In the genomic region with DNA sequence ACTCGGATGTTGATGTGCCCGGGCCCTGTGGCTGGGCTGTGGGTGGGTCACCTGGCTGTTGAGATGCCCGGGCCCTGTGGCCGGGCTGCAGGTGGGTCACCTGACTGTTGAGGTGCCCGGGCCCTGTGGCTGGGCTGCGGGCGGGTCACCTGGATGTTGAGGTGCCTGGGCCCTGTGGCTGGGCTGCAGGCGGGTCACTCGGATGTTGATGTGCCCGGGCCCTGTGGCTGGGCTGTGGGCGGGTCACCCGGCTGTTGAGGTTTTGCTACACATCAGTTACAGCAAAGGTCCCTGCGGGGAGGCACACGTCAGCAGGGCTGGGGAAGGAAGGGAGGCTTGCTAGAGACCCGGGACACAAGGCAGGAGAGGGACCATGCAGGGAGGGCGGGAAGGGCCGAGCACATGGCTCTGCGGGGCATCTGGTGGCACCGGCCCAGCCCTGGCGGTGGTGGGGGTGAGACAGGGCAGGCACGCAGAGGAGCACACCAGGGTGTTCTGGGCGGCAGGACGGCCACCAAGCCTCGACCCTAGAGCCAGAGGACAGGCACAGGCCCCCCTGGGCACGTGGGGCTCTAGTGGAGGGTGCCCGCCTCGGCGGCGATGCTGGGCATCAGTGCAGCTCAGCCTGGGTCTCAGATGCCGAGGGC, we compare ENCODE assay signal across 19 cellular contexts. TPM values are rescaled to one million over a fixed set of nuclear protein-coding genes. Genes with fewer than 3 reads are reported as not detected.
DNase-seq lines count a peak whose midpoint lies in the region; ATAC-seq, FAIRE-seq and TF ChIP-seq lines count a peak whose summit lies in the region.
"Had no signal": no experiment of that assay in that cellular context is flagged by ENCODE, and none has a peak within 500 bp of the region (broad histone marks: within the 10 kb centered on the region; RNA-seq: fewer than 3 reads in every experiment).

No MANE protein-coding gene starts in this region.

- POLR2A ChIA-PET in HEK293 (lab: Yijun Ruan, JAX), result no interaction called here
- POLR2A ChIA-PET in K562 (lab: Yijun Ruan, JAX), result interaction anchor here (0.7 kb wide), 2 partner anchors 17 to 31 kb away, joined by 3 to 4 read pairs; no protein-coding TSS in a partner anchor

- FAIRE-seq in K562 (lab: Jason Lieb, UNC), result no peak

- no peaks in the 10 kb centered on the region for H3K27me3 ChIP-seq in K562 (ENCODE audit: control insufficient read depth in 2 of 2, insufficient read depth in 2 of 2, low read length in 2 of 2)

- no peak for TF ChIP-seq EP300 in K562 (IDR thresholded peaks at IDR 0.05; ENCODE audit: low read length)

- no peak for ATAC-seq in K562
- ATAC-seq in stimulated activated effector memory CD8-positive, alpha-beta T cell treated with anti-CD3 and anti-CD28 coated beads, Interleukin-12 subunit alpha, Interleukin-12 subunit beta, amount 100 ng/mL, for 72 hours, result peak; percentile 21
- ATAC-seq: SK-N-SH treated with all-trans-retinoic acid at 6 μM for 48 hours had no signal

- TF ChIP-seq POLR2A in K562 (conservative IDR thresholded peaks at IDR 0.05), result no peak

- TF ChIP-seq CTCF in GM10266 (IDR thresholded peaks at IDR 0.05; ENCODE audit: control insufficient read depth, insufficient read depth, low read depth, missing control alignments) (no peak), HEK293 (tag by site-specific recombination; IDR thresholded peaks at IDR 0.05) (no peak), K562 (IDR thresholded peaks at IDR 0.05 in 2 of 3, conservative IDR thresholded peaks at IDR 0.05 in 1 of 3; ENCODE audit: insufficient read depth in 2 of 3, low read depth in 1 of 3, low read length in 3 of 3) (no peak)

- no peak overlapping the region; a peak in 1 of 4 replicates for H3K9ac ChIP-seq in K562 (ENCODE audit: insufficient read depth in 1 of 2, low read depth in 2 of 2, low read length in 2 of 2)

- H4K20me1 ChIP-seq in K562 (replicated peaks; ENCODE audit: control insufficient read depth, insufficient read depth, low read length), result no peaks in the 10 kb centered on the region

- H3K36me3 Mint-ChIP-seq in stimulated activated effector memory CD8-positive, alpha-beta T cell treated with anti-CD3 and anti-CD28 coated beads, Interleukin-12 subunit alpha, Interleukin-12 subunit beta, amount 100 ng/mL, for 72 hours, result no peaks in the 10 kb centered on the region
- H3K36me3 Mint-ChIP-seq: IgD-negative memory B cell had no signal

- DNase-seq in GM10266 (ENCODE audit: extremely low spot score) (peak; percentile 10), K562 (ENCODE audit: extremely low read depth in 1 of 4, low spot score in 3 of 4) (no peak), AG08395 (ENCODE audit: low spot score) (no peak), GM19240 (ENCODE audit: insufficient read length, low spot score) (no peak)
- no peak for DNase-seq in stimulated activated effector memory CD8-positive, alpha-beta T cell treated with anti-CD3 and anti-CD28 coated beads, Interleukin-12 subunit alpha, Interleukin-12 subunit beta, amount 100 ng/mL, for 72 hours (ENCODE audit: low spot score in 2 of 2)
- DNase-seq in activated CD8-positive, alpha-beta memory T cell treated with anti-CD3 and anti-CD28 coated beads for 24 hours, result no peak
- DNase-seq: Caco-2; CD4-positive, alpha-beta T cell; NCI-H1105 treated with DMSO at 0.1 percent for 48 hours; NCI-H1694; OCI-M1; SIG-M5; T-helper 1 cell had no signal

- H3K9me1 ChIP-seq in K562 (ENCODE audit: control insufficient read depth, insufficient read depth, low read length), result no peaks in the 10 kb centered on the region

- TF ChIP-seq RAD21 in K562 (CRISPR knock-in tag; conservative IDR thresholded peaks at IDR 0.05 in 1 of 2, IDR thresholded peaks at IDR 0.05 in 1 of 2), result no peak

- H3K79me2 ChIP-seq in K562 (ENCODE audit: control insufficient read depth, insufficient read depth, low read length), result no peaks in the 10 kb centered on the region

- no peak overlapping the region for H3K4me3 ChIP-seq in HEK293 (ENCODE audit: low read depth, low read length)
- H3K4me3 ChIP-seq in K562, result no peak overlapping the region
- H3K4me3 ChIP-seq: HAP-1 had no signal

- H2AFZ ChIP-seq in K562 (ENCODE audit: low read depth, low read length), result no peak overlapping the region

- H3K9me3 ChIP-seq in HEK293 (ENCODE audit: control insufficient read depth, insufficient read depth, low read depth, low read length) (no peaks in the 10 kb centered on the region), K562 (replicated peaks; ENCODE audit: control insufficient read depth, insufficient read depth, low read depth, low read length) (no peaks in the 10 kb centered on the region)
- H3K9me3 ChIP-seq: Caco-2 had no signal

- H3K27ac Mint-ChIP-seq in stimulated activated effector memory CD8-positive, alpha-beta T cell treated with anti-CD3 and anti-CD28 coated beads, Interleukin-12 subunit alpha, Interleukin-12 subunit beta, amount 100 ng/mL, for 72 hours, result no peak overlapping the region
- H3K27ac Mint-ChIP-seq: B cell; CD4-positive, alpha-beta T cell; IgD-negative memory B cell had no signal

- H3K4me3 Mint-ChIP-seq in stimulated activated effector memory CD8-positive, alpha-beta T cell treated with anti-CD3 and anti-CD28 coated beads, Interleukin-12 subunit alpha, Interleukin-12 subunit beta, amount 100 ng/mL, for 72 hours, result no peak overlapping the region
- H3K4me3 Mint-ChIP-seq: B cell; CD4-positive, alpha-beta T cell had no signal

- no peak overlapping the region for H3K4me2 ChIP-seq in K562 (ENCODE audit: insufficient read depth, low read length)

- no peaks in the 10 kb centered on the region for H3K4me1 ChIP-seq in HEK293 (ENCODE audit: control insufficient read depth, insufficient read depth, low read length)
- H3K4me1 ChIP-seq in K562 (replicated peaks in 1 of 2; ENCODE audit: control insufficient read depth in 2 of 2, insufficient read depth in 2 of 2, low read length in 2 of 2), result peaks cover 13 to 44% of the 10 kb centered on the region in 2 experiments; a peak in 4 of 5 replicates
- H3K4me1 ChIP-seq: HAP-1 had no signal

- H3K27ac ChIP-seq in HEK293 (ENCODE audit: extremely low read depth, low read depth, low read length) (no peak overlapping the region), K562 (ENCODE audit: extremely low read depth, low read depth, low read length) (no peak overlapping the region)

- H3K36me3 ChIP-seq in HEK293 (ENCODE audit: control insufficient read depth in 2 of 2, insufficient read depth in 1 of 2, low read length in 2 of 2) (no peaks in the 10 kb centered on the region), K562 (ENCODE audit: control insufficient read depth, insufficient read depth, low read length) (no peaks in the 10 kb centered on the region)
- H3K36me3 ChIP-seq: HAP-1 had no signal

- intact Hi-C loops in K562 (cut with micrococcal nuclease), result no loop called here

- in situ Hi-C loops in K562 (cut with MboI), result no loop called here

- no peaks in the 10 kb centered on the region for H3K9me3 Mint-ChIP-seq in stimulated activated effector memory CD8-positive, alpha-beta T cell treated with anti-CD3 and anti-CD28 coated beads, Interleukin-12 subunit alpha, Interleukin-12 subunit beta, amount 100 ng/mL, for 72 hours
- H3K9me3 Mint-ChIP-seq: CD4-positive, alpha-beta T cell; IgD-negative memory B cell had no signal

- peaks cover 8% of the 10 kb centered on the region for H3K4me1 Mint-ChIP-seq in stimulated activated effector memory CD8-positive, alpha-beta T cell treated with anti-CD3 and anti-CD28 coated beads, Interleukin-12 subunit alpha, Interleukin-12 subunit beta, amount 100 ng/mL, for 72 hours

- WGBS in K562 (ENCODE audit: insufficient coverage, low coverage, missing lambda C conversion rate), result 58% methylated on average over 4 of the region's 30 CpGs

- CTCF ChIA-PET in HEK293 (lab: Yijun Ruan, JAX), result no interaction called here
- CTCF ChIA-PET in K562 (lab: Yijun Ruan, JAX; ENCODE audit: low intra/inter-chr PET ratio), result no interaction called here

- BruUV-seq in K562 (replicated peaks; lab: Mats Ljungman, UMichigan), result no TSS peak

RNA-seq across cellular contexts. Expression of a gene that starts 35.4 kb away (rescaled TPM):
- total RNA-seq in K562 (2011; cell fraction: chromatin; rRNA removed; ENCODE audit: low replicate concordance), result 2.8 and 5.5 TPM in 2 replicates
- total RNA-seq in K562 (2011; cell fraction: nucleolus; rRNA removed), result 2.0 and 3.0 TPM in 2 replicates
- 2.3 and 3.4 TPM in 2 replicates for total RNA-seq in K562 (2011; cell fraction: nucleoplasm; rRNA removed)
- total RNA-seq in K562 (2014; rRNA removed) (0.14 and 0.45 TPM in 2 replicates), K562 (2014; rRNA removed; fragmentation: Illumina TruSeq; extraction: Trizol) (0.04 TPM in 1 of 2 replicates, not detected in the other), K562 (2015; rRNA removed; fragmentation: Illumina TruSeq; extraction: Trizol) (0.19 and 0.22 TPM in 2 replicates), K562 (2021) (0.58 and 0.75 TPM in 2 replicates)
- polyA plus RNA-seq in K562 (2011; rRNA removed) (0.17 and 0.66 TPM in 2 replicates), K562 (2014; fragmentation: Illumina TruSeq; extraction: Trizol) (0.31 and 0.44 TPM in 2 replicates), K562 (2014; fragmentation: Nextera tagmentation; extraction: Ambion mirVana) (under 1 TPM in 1 of 2 experiments, not detected in 1; 0.01 TPM), K562 (2014; rRNA removed) (0.78 and 0.85 TPM in 2 replicates)
- 0.16 and 0.19 TPM in 2 replicates for polyA plus RNA-seq in K562 (2011; cell fraction: cytosol; rRNA removed)
- polyA plus RNA-seq in K562 (2011; cell fraction: nucleus; rRNA removed), result 4.1 and 5.1 TPM in 2 replicates
- polyA plus RNA-seq in K562 (2012), result 0.95 and 2.4 TPM in 2 replicates
- polyA minus RNA-seq in K562 (2011; rRNA and poly(A)+ RNA removed), result 0.07 and 0.12 TPM in 2 replicates
- 0.19 and 0.46 TPM in 2 replicates for polyA minus RNA-seq in K562 (2011; cell fraction: cytosol; rRNA and poly(A)+ RNA removed)
- 0.54 and 1.00 TPM in 2 replicates for polyA minus RNA-seq in K562 (2011; cell fraction: nucleus; rRNA and poly(A)+ RNA removed)
- total RNA-seq: RPMI7951 had no signal

RNA-seq across cellular contexts. Expression of a gene that starts 36.9 kb away (rescaled TPM):
- 2.1 and 9.1 TPM in 2 replicates for total RNA-seq in K562 (2011; cell fraction: chromatin; rRNA removed; ENCODE audit: low replicate concordance)
- total RNA-seq in K562 (2011; cell fraction: nucleolus; rRNA removed), result 19.8 and 28.3 TPM in 2 replicates
- 9.6 and 10.5 TPM in 2 replicates for total RNA-seq in K562 (2011; cell fraction: nucleoplasm; rRNA removed)
- total RNA-seq in K562 (2014; rRNA removed) (239 and 259 TPM in 2 replicates), K562 (2014; rRNA removed; fragmentation: Illumina TruSeq; extraction: Trizol) (9.2 and 11.6 TPM in 2 replicates), K562 (2015; rRNA removed; fragmentation: Illumina TruSeq; extraction: Trizol) (54.9 and 58.3 TPM in 2 replicates), K562 (2021) (146 and 158 TPM in 2 replicates)
- polyA plus RNA-seq in K562 (2011; rRNA removed) (21.6 and 23.7 TPM in 2 replicates), K562 (2014; fragmentation: Illumina TruSeq; extraction: Trizol) (10.4 and 32.9 TPM in 2 replicates), K562 (2014; fragmentation: Nextera tagmentation; extraction: Ambion mirVana) (1 to 10 TPM; 2.6 to 4.1 TPM), K562 (2014; rRNA removed) (184 and 216 TPM in 2 replicates)
- polyA plus RNA-seq in K562 (2011; cell fraction: cytosol; rRNA removed), result 35.6 and 169 TPM in 2 replicates
- 18.9 and 28.4 TPM in 2 replicates for polyA plus RNA-seq in K562 (2011; cell fraction: nucleus; rRNA removed)
- polyA plus RNA-seq in K562 (2012), result 75.7 and 99.4 TPM in 2 replicates
- polyA minus RNA-seq in K562 (2011; rRNA and poly(A)+ RNA removed), result 1.7 and 3.9 TPM in 2 replicates
- 21.6 and 22.5 TPM in 2 replicates for polyA minus RNA-seq in K562 (2011; cell fraction: cytosol; rRNA and poly(A)+ RNA removed)
- polyA minus RNA-seq in K562 (2011; cell fraction: nucleus; rRNA and poly(A)+ RNA removed), result 4.7 and 8.7 TPM in 2 replicates

RNA-seq across cellular contexts. Expression of a gene that starts 55.7 kb away (rescaled TPM):
- total RNA-seq in K562 (2011; cell fraction: chromatin; rRNA removed; ENCODE audit: low replicate concordance), result 47.6 and 128 TPM in 2 replicates
- total RNA-seq in K562 (2011; cell fraction: nucleolus; rRNA removed), result 87.2 and 93.1 TPM in 2 replicates
- 47.3 and 58.7 TPM in 2 replicates for total RNA-seq in K562 (2011; cell fraction: nucleoplasm; rRNA removed)
- total RNA-seq in K562 (2014; rRNA removed), result 49.2 and 60.0 TPM in 2 replicates
- 24.4 and 29.3 TPM in 2 replicates for total RNA-seq in K562 (2014; rRNA removed; fragmentation: Illumina TruSeq; extraction: Trizol)
- total RNA-seq in K562 (2015; rRNA removed; fragmentation: Illumina TruSeq; extraction: Trizol), result 28.2 and 29.1 TPM in 2 replicates
- 72.0 and 74.5 TPM in 2 replicates for total RNA-seq in K562 (2021)
- polyA plus RNA-seq in K562 (2011; rRNA removed), result 44.9 and 71.8 TPM in 2 replicates
- 59.2 and 114 TPM in 2 replicates for polyA plus RNA-seq in K562 (2011; cell fraction: cytosol; rRNA removed)
- polyA plus RNA-seq in K562 (2011; cell fraction: nucleus; rRNA removed), result 244 and 400 TPM in 2 replicates
- 38.5 and 48.2 TPM in 2 replicates for polyA plus RNA-seq in K562 (2012)
- 26.4 and 44.1 TPM in 2 replicates for polyA plus RNA-seq in K562 (2014; fragmentation: Illumina TruSeq; extraction: Trizol)
- polyA plus RNA-seq in K562 (2014; fragmentation: Nextera tagmentation; extraction: Ambion mirVana), result under 1 TPM; 0.20 to 0.42 TPM
- polyA plus RNA-seq in K562 (2014; rRNA removed), result 76.3 and 82.7 TPM in 2 replicates
- polyA minus RNA-seq in K562 (2011; rRNA and poly(A)+ RNA removed), result 25.2 and 31.9 TPM in 2 replicates
- polyA minus RNA-seq in K562 (2011; cell fraction: cytosol; rRNA and poly(A)+ RNA removed), result 37.7 and 44.3 TPM in 2 replicates
- 47.9 and 59.5 TPM in 2 replicates for polyA minus RNA-seq in K562 (2011; cell fraction: nucleus; rRNA and poly(A)+ RNA removed)
